In genomic region chr19:19662344-19662743, GRCh38 we compare ENCODE assay signal across 8 cellular contexts. TPM values are rescaled to one million over a fixed set of nuclear protein-coding genes. Genes with fewer than 3 reads are reported as not detected.
DNase-seq lines count a peak whose midpoint lies in the region; ATAC-seq, FAIRE-seq and TF ChIP-seq lines count a peak whose summit lies in the region.

No MANE protein-coding gene starts in this region.

- H3K4me1 ChIP-seq in ascending aorta (peaks cover 6 to 13% of the 10 kb centered on the region in 2 donors), HepG2 (ENCODE audit: insufficient read depth, low read length) (peaks cover 48% of the 10 kb centered on the region), transverse colon (peaks cover 7 to 24% (median 12%) of the 10 kb centered on the region in 4 donors)

- H3K4me2 ChIP-seq in HepG2 (ENCODE audit: low read depth, low read length) = peak overlapping the region; percentile 92

- H3K9ac ChIP-seq in HepG2 (ENCODE audit: insufficient read depth, low read depth, low read length) = peak overlapping the region; percentile 92

- no peaks in the 10 kb centered on the region for H3K9me3 Mint-ChIP-seq in activated T-cell treated with anti-CD3 and anti-CD28 coated beads, Interleukin-2, amount 50 U/mL, for 4 hours

- 0 out of 4 replicates have a peak, but pooled peaks of 1 of the 2 experiments have one; percentile 27 for TF ChIP-seq POLR2A in HepG2 (IDR thresholded peaks at IDR 0.05; ENCODE audit: insufficient read depth in 1 of 2, low read depth in 2 of 2, low read length in 2 of 2)
- TF ChIP-seq POLR2A in transverse colon (IDR thresholded peaks at IDR 0.05) = no peak

- H3K36me3 Mint-ChIP-seq in activated T-cell treated with anti-CD3 and anti-CD28 coated beads, Interleukin-2, amount 50 U/mL, for 4 hours (ENCODE audit: insufficient read depth) = peaks cover 18% of the 10 kb centered on the region

- no peak for DNase-seq in activated T-cell treated with anti-CD3 and anti-CD28 coated beads, Interleukin-2, amount 50 U/mL, for 4 hours
- no peak for DNase-seq in activated T-cell treated with anti-CD3 and anti-CD28 coated beads, Interleukin-2, amount 50 U/mL, for 1 hour
- no peak for DNase-seq in ascending aorta (ENCODE audit: low spot score in 2 of 2)
- DNase-seq in HepG2 (ENCODE audit: low spot score) = no peak
- no peak for DNase-seq in transverse colon
- DNase-seq in NK-92 (lab: John Stamatoyannopoulos, UW; ENCODE audit: unreplicated experiment) = no peak
- DNase-seq in COLO829 (ENCODE audit: low spot score) = no peak

- no peak for FAIRE-seq in HepG2 (lab: Jason Lieb, UNC)

- no peak overlapping the region for H3K27ac ChIP-seq in ascending aorta
- peak overlapping the region; percentile 97 for H3K27ac ChIP-seq in HepG2 (ENCODE audit: extremely low read length, insufficient read depth, low read length)
- peak overlapping the region; percentile 86 to 98 (median 90) for H3K27ac ChIP-seq in transverse colon

- no peaks in the 10 kb centered on the region for H3K27me3 ChIP-seq in ascending aorta
- no peaks in the 10 kb centered on the region; a peak in 1 of 5 replicates for H3K27me3 ChIP-seq in HepG2 (ENCODE audit: control insufficient read depth in 1 of 2, insufficient read depth in 2 of 2, low read length in 2 of 2)
- no peaks in the 10 kb centered on the region for H3K27me3 ChIP-seq in transverse colon

- WGBS in HepG2 (ENCODE audit: low lambda C conversion rate) = 40% methylated on average over 8 of the region's 8 CpGs
- 72 to 77% methylated on average over 2 to 8 of the region's 8 CpGs for WGBS in transverse colon (ENCODE audit: low coverage in 1 of 2), 2 donors

- no peak overlapping the region for H2AFZ ChIP-seq in HepG2 (ENCODE audit: low read length)

- intact Hi-C loops in ascending aorta (cut with DNase I) (loop anchor here (5.0 to 10.0 kb wide), 4 partner anchors 240 to 762 kb away; partner anchors contain the start of genes GATAD2A, ZNF682 and ZNF93), HepG2 (cut with micrococcal nuclease; ENCODE audit: unreplicated experiment) (loop anchor here (2.0 kb wide), 1 partner anchor 204 kb away; no protein-coding TSS in a partner anchor), transverse colon (cut with DNase I; ENCODE audit: low total_unique reads) (no loop called here)

- in situ Hi-C loops in HepG2 (cut with HindIII; ENCODE audit: extremely low pct_ligation_motif_present, low pct_unique_long_range_greater_than_20kb) = no loop called here
- in situ Hi-C loops in transverse colon (cut with MboI; ENCODE audit: low pct_ligation_motif_present in 1 of 4, low pct_unique_long_range_greater_than_20kb in 1 of 4, low sequenced_read_pairs in 3 of 4) = no loop called here

- no peak for ATAC-seq in activated T-cell treated with anti-CD3 and anti-CD28 coated beads, Interleukin-2, amount 50 U/mL, for 4 hours
- ATAC-seq in HepG2 (no peak), GM21717 (IDR thresholded peaks at IDR 0.05; ENCODE audit: unreplicated experiment) (no peak)

- TF ChIP-seq CTCF in ascending aorta (IDR thresholded peaks at IDR 0.05) (no peak), HepG2 (CRISPR knock-in tag; IDR thresholded peaks at IDR 0.05) (no peak), transverse colon (IDR thresholded peaks at IDR 0.05) (no peak)

- peaks cover 20% of the 10 kb centered on the region for H4K20me1 ChIP-seq in HepG2 (ENCODE audit: insufficient read depth, low read length)

- peak overlapping the region; percentile 80 to 92 for H3K4me3 ChIP-seq in ascending aorta
- H3K4me3 ChIP-seq in HepG2 (replicated peaks in 1 of 3; ENCODE audit: insufficient read depth in 1 of 3, low read depth in 2 of 3, low read length in 3 of 3) = peak overlapping the region; percentile 79 to 99 (median 95)
- H3K4me3 ChIP-seq in transverse colon = peak overlapping the region in 2 of 4 donors; percentile 70 to 94

- TF ChIP-seq RAD21 in HepG2 (CRISPR knock-in tag; IDR thresholded peaks at IDR 0.05) = no peak

- H3K36me3 ChIP-seq in ascending aorta = peaks cover 20 to 27% of the 10 kb centered on the region in 2 donors
- H3K36me3 ChIP-seq in HepG2 (replicated peaks in 1 of 2; ENCODE audit: control insufficient read depth in 1 of 2, insufficient read depth in 2 of 2, low read length in 2 of 2) = peaks cover 18 to 23% of the 10 kb centered on the region in 2 experiments; a peak in 4 of 5 replicates
- H3K36me3 ChIP-seq in transverse colon = peaks cover 0 to 19% (median 9%) of the 10 kb centered on the region in 4 donors

- peak overlapping the region; percentile 94 for H3K4me3 Mint-ChIP-seq in activated T-cell treated with anti-CD3 and anti-CD28 coated beads, Interleukin-2, amount 50 U/mL, for 4 hours

- no peak for TF ChIP-seq EP300 in HepG2 (IDR thresholded peaks at IDR 0.05; ENCODE audit: low read depth in 2 of 2, low read length in 2 of 2)
- TF ChIP-seq EP300 in HepG2 (CRISPR knock-in tag; IDR thresholded peaks at IDR 0.05; ENCODE audit: borderline replicate concordance) = no peak
- no peak for TF ChIP-seq EP300 in transverse colon (IDR thresholded peaks at IDR 0.05; ENCODE audit: low read depth)

- CTCF ChIA-PET in HepG2 (lab: Yijun Ruan, JAX; ENCODE audit: low intra/inter-chr PET ratio, low total read pairs) = no interaction called here

- H3K4me1 Mint-ChIP-seq in activated T-cell treated with anti-CD3 and anti-CD28 coated beads, Interleukin-2, amount 50 U/mL, for 4 hours (ENCODE audit: low read depth) = peaks cover 27% of the 10 kb centered on the region

- BruUV-seq in HepG2 (replicated peaks; lab: Mats Ljungman, UMichigan) = TSS peak; percentile 75

- H3K9me3 ChIP-seq in ascending aorta (no peaks in the 10 kb centered on the region), HepG2 (ENCODE audit: low read length) (no peaks in the 10 kb centered on the region), transverse colon (no peaks in the 10 kb centered on the region)

- POLR2A ChIA-PET in HepG2 (lab: Yijun Ruan, JAX) = interaction anchor here (1.0 to 1.6 kb wide), 2 partner anchors 114 to 203 kb away, joined by 3 to 5 read pairs; partner anchors contain the start of gene ZNF253

- H3K27me3 Mint-ChIP-seq in activated T-cell treated with anti-CD3 and anti-CD28 coated beads, Interleukin-2, amount 50 U/mL, for 4 hours (ENCODE audit: low read depth) = no peaks in the 10 kb centered on the region

- peaks cover 32% of the 10 kb centered on the region for H3K79me2 ChIP-seq in HepG2 (ENCODE audit: insufficient read depth, low read length)

RNA-seq across cellular contexts. Expression of gene ATP13A1, which starts 1.1 kb away (rescaled TPM):
- total RNA-seq in activated T-cell treated with anti-CD3 and anti-CD28 coated beads, Interleukin-2, amount 50 U/mL, for 4 hours = 100 to 1,000 TPM; 101 to 108 (median 102) TPM
- total RNA-seq in ascending aorta (161 TPM), HepG2 (2016; rRNA removed; fragmentation: Illumina TruSeq; extraction: Trizol) (9.8 and 23.2 TPM in 2 replicates), transverse colon (100 to 1,000 TPM; 112 to 929 (median 402) TPM)
- 8.5 and 9.9 TPM in 2 replicates for total RNA-seq in HepG2 (2016; cell fraction: cytosol; rRNA removed; fragmentation: Illumina TruSeq; extraction: Trizol; ENCODE audit: low read depth)
- 5.9 and 25.7 TPM in 2 replicates for total RNA-seq in HepG2 (2016; cell fraction: insoluble cytoplasmic fraction; rRNA removed; fragmentation: Illumina TruSeq; extraction: Trizol)
- 11.2 and 13.7 TPM in 2 replicates for total RNA-seq in HepG2 (2016; cell fraction: membrane; rRNA removed; fragmentation: Illumina TruSeq; extraction: Trizol)
- 38.0 and 41.5 TPM in 2 replicates for total RNA-seq in HepG2 (2016; cell fraction: nucleus; rRNA removed; fragmentation: Illumina TruSeq; extraction: Trizol)
- 41.0 and 41.7 TPM in 2 replicates for polyA plus RNA-seq in HepG2 (2011; rRNA removed)
- 10.1 and 16.3 TPM in 2 replicates for polyA plus RNA-seq in HepG2 (2011; cell fraction: cytosol; rRNA removed)
- polyA plus RNA-seq in HepG2 (2011; cell fraction: nucleus; rRNA removed) = 461 and 645 TPM in 2 replicates
- polyA plus RNA-seq in HepG2 (2012) = 25.9 and 38.7 TPM in 2 replicates
- polyA plus RNA-seq in HepG2 (2016; cell fraction: cytosol; fragmentation: Illumina TruSeq; extraction: Trizol; ENCODE audit: low read depth) = 4.4 and 5.2 TPM in 2 replicates
- 7.4 and 11.3 TPM in 2 replicates for polyA plus RNA-seq in HepG2 (2016; cell fraction: insoluble cytoplasmic fraction; fragmentation: Illumina TruSeq; extraction: Trizol; ENCODE audit: low read depth)
- 8.0 and 10.2 TPM in 2 replicates for polyA plus RNA-seq in HepG2 (2016; cell fraction: membrane; fragmentation: Illumina TruSeq; extraction: Trizol; ENCODE audit: low read depth)
- polyA plus RNA-seq in HepG2 (2016; cell fraction: nucleus; fragmentation: Illumina TruSeq; extraction: Trizol; ENCODE audit: insufficient read depth, low read depth) = 159 and 170 TPM in 2 replicates
- polyA minus RNA-seq in HepG2 (2011; rRNA and poly(A)+ RNA removed; ENCODE audit: low replicate concordance) = 80.6 and 93.0 TPM in 2 replicates
- polyA minus RNA-seq in HepG2 (2011; cell fraction: cytosol; rRNA and poly(A)+ RNA removed) = 18.7 and 21.6 TPM in 2 replicates
- polyA minus RNA-seq in HepG2 (2011; cell fraction: nucleus; rRNA and poly(A)+ RNA removed) = 57.6 and 63.4 TPM in 2 replicates

RNA-seq across cellular contexts. Expression of gene ZNF101, which starts 6.3 kb away (rescaled TPM):
- 10 to 100 TPM; 29.2 to 33.2 (median 29.4) TPM for total RNA-seq in activated T-cell treated with anti-CD3 and anti-CD28 coated beads, Interleukin-2, amount 50 U/mL, for 4 hours
- total RNA-seq in ascending aorta (1.3 TPM), HepG2 (2016; rRNA removed; fragmentation: Illumina TruSeq; extraction: Trizol) (28.9 and 35.3 TPM in 2 replicates), transverse colon (10 to 100 TPM in 3 of 4 donors, 1 to 10 TPM in 1; 6.8 to 16.8 (median 11.1) TPM)
- 5.8 and 9.2 TPM in 2 replicates for total RNA-seq in HepG2 (2016; cell fraction: cytosol; rRNA removed; fragmentation: Illumina TruSeq; extraction: Trizol; ENCODE audit: low read depth)
- total RNA-seq in HepG2 (2016; cell fraction: insoluble cytoplasmic fraction; rRNA removed; fragmentation: Illumina TruSeq; extraction: Trizol) = 30.1 and 36.1 TPM in 2 replicates
- 18.6 and 18.7 TPM in 2 replicates for total RNA-seq in HepG2 (2016; cell fraction: membrane; rRNA removed; fragmentation: Illumina TruSeq; extraction: Trizol)
- total RNA-seq in HepG2 (2016; cell fraction: nucleus; rRNA removed; fragmentation: Illumina TruSeq; extraction: Trizol) = 18.7 and 19.2 TPM in 2 replicates
- polyA plus RNA-seq in HepG2 (2011; rRNA removed) = 10.9 and 12.9 TPM in 2 replicates
- 5.0 and 7.2 TPM in 2 replicates for polyA plus RNA-seq in HepG2 (2011; cell fraction: cytosol; rRNA removed)
- 5.5 and 6.9 TPM in 2 replicates for polyA plus RNA-seq in HepG2 (2011; cell fraction: nucleus; rRNA removed)
- polyA plus RNA-seq in HepG2 (2012) = 7.8 and 8.8 TPM in 2 replicates
- 4.9 and 6.0 TPM in 2 replicates for polyA plus RNA-seq in HepG2 (2016; cell fraction: cytosol; fragmentation: Illumina TruSeq; extraction: Trizol; ENCODE audit: low read depth)
- 24.4 and 28.4 TPM in 2 replicates for polyA plus RNA-seq in HepG2 (2016; cell fraction: insoluble cytoplasmic fraction; fragmentation: Illumina TruSeq; extraction: Trizol; ENCODE audit: low read depth)
- polyA plus RNA-seq in HepG2 (2016; cell fraction: membrane; fragmentation: Illumina TruSeq; extraction: Trizol; ENCODE audit: low read depth) = 9.1 and 9.6 TPM in 2 replicates
- 23.5 and 25.1 TPM in 2 replicates for polyA plus RNA-seq in HepG2 (2016; cell fraction: nucleus; fragmentation: Illumina TruSeq; extraction: Trizol; ENCODE audit: insufficient read depth, low read depth)
- polyA minus RNA-seq in HepG2 (2011; rRNA and poly(A)+ RNA removed; ENCODE audit: low replicate concordance) = 4.7 and 7.8 TPM in 2 replicates
- 6.7 and 11.7 TPM in 2 replicates for polyA minus RNA-seq in HepG2 (2011; cell fraction: cytosol; rRNA and poly(A)+ RNA removed)
- 16.0 and 18.4 TPM in 2 replicates for polyA minus RNA-seq in HepG2 (2011; cell fraction: nucleus; rRNA and poly(A)+ RNA removed)

RNA-seq across cellular contexts. Expression of gene GMIP, which starts 18.9 kb away (rescaled TPM):
- 10 to 100 TPM; 38.7 to 43.4 (median 42.1) TPM for total RNA-seq in activated T-cell treated with anti-CD3 and anti-CD28 coated beads, Interleukin-2, amount 50 U/mL, for 4 hours
- total RNA-seq in ascending aorta (3.9 TPM), HepG2 (2016; rRNA removed; fragmentation: Illumina TruSeq; extraction: Trizol) (1.3 and 1.8 TPM in 2 replicates), transverse colon (10 to 100 TPM; 17.3 to 84.9 (median 27.2) TPM)
- 0.88 and 1.5 TPM in 2 replicates for total RNA-seq in HepG2 (2016; cell fraction: cytosol; rRNA removed; fragmentation: Illumina TruSeq; extraction: Trizol; ENCODE audit: low read depth)
- total RNA-seq in HepG2 (2016; cell fraction: insoluble cytoplasmic fraction; rRNA removed; fragmentation: Illumina TruSeq; extraction: Trizol) = 1.4 and 1.5 TPM in 2 replicates
- total RNA-seq in HepG2 (2016; cell fraction: membrane; rRNA removed; fragmentation: Illumina TruSeq; extraction: Trizol) = 0.80 and 1.5 TPM in 2 replicates
- 1.7 and 2.0 TPM in 2 replicates for total RNA-seq in HepG2 (2016; cell fraction: nucleus; rRNA removed; fragmentation: Illumina TruSeq; extraction: Trizol)
- 1.4 and 1.5 TPM in 2 replicates for polyA plus RNA-seq in HepG2 (2011; rRNA removed)
- 0.62 and 0.71 TPM in 2 replicates for polyA plus RNA-seq in HepG2 (2011; cell fraction: cytosol; rRNA removed)
- 16.5 and 21.4 TPM in 2 replicates for polyA plus RNA-seq in HepG2 (2011; cell fraction: nucleus; rRNA removed)
- 2.1 and 3.2 TPM in 2 replicates for polyA plus RNA-seq in HepG2 (2012)
- polyA plus RNA-seq in HepG2 (2016; cell fraction: cytosol; fragmentation: Illumina TruSeq; extraction: Trizol; ENCODE audit: low read depth) = 0.38 and 0.47 TPM in 2 replicates
- polyA plus RNA-seq in HepG2 (2016; cell fraction: insoluble cytoplasmic fraction; fragmentation: Illumina TruSeq; extraction: Trizol; ENCODE audit: low read depth) = 1.8 and 2.2 TPM in 2 replicates
- polyA plus RNA-seq in HepG2 (2016; cell fraction: membrane; fragmentation: Illumina TruSeq; extraction: Trizol; ENCODE audit: low read depth) = 0.83 and 0.98 TPM in 2 replicates
- 4.6 and 6.5 TPM in 2 replicates for polyA plus RNA-seq in HepG2 (2016; cell fraction: nucleus; fragmentation: Illumina TruSeq; extraction: Trizol; ENCODE audit: insufficient read depth, low read depth)
- 1.3 and 6.5 TPM in 2 replicates for polyA minus RNA-seq in HepG2 (2011; rRNA and poly(A)+ RNA removed; ENCODE audit: low replicate concordance)
- 0.79 and 2.2 TPM in 2 replicates for polyA minus RNA-seq in HepG2 (2011; cell fraction: cytosol; rRNA and poly(A)+ RNA removed)
- 2.4 and 3.0 TPM in 2 replicates for polyA minus RNA-seq in HepG2 (2011; cell fraction: nucleus; rRNA and poly(A)+ RNA removed)

RNA-seq across cellular contexts. Expression of gene LPAR2, which starts 34.3 kb away (rescaled TPM):
- total RNA-seq in activated T-cell treated with anti-CD3 and anti-CD28 coated beads, Interleukin-2, amount 50 U/mL, for 4 hours = 10 to 100 TPM in 2 of 3 donors, 1 to 10 TPM in 1; 9.4 to 15.1 (median 14.7) TPM
- total RNA-seq in ascending aorta = 0.75 TPM
- total RNA-seq in HepG2 (2016; rRNA removed; fragmentation: Illumina TruSeq; extraction: Trizol) = 0.72 and 0.86 TPM in 2 replicates
- not detected in 2 replicates for total RNA-seq in HepG2 (2016; cell fraction: cytosol; rRNA removed; fragmentation: Illumina TruSeq; extraction: Trizol; ENCODE audit: low read depth)
- total RNA-seq in HepG2 (2016; cell fraction: insoluble cytoplasmic fraction; rRNA removed; fragmentation: Illumina TruSeq; extraction: Trizol) = 0.27 and 0.82 TPM in 2 replicates
- 0.19 TPM in 1 of 2 replicates, not detected in the other for total RNA-seq in HepG2 (2016; cell fraction: membrane; rRNA removed; fragmentation: Illumina TruSeq; extraction: Trizol)
- 0.50 and 1.2 TPM in 2 replicates for total RNA-seq in HepG2 (2016; cell fraction: nucleus; rRNA removed; fragmentation: Illumina TruSeq; extraction: Trizol)
- polyA plus RNA-seq in HepG2 (2011; rRNA removed) = 3.6 TPM in 2 replicates
- polyA plus RNA-seq in HepG2 (2011; cell fraction: cytosol; rRNA removed) = 0.54 and 0.72 TPM in 2 replicates
- polyA plus RNA-seq in HepG2 (2011; cell fraction: nucleus; rRNA removed) = 37.6 and 51.5 TPM in 2 replicates
- 4.0 and 4.3 TPM in 2 replicates for polyA plus RNA-seq in HepG2 (2012)
- 0.12 and 0.14 TPM in 2 replicates for polyA plus RNA-seq in HepG2 (2016; cell fraction: cytosol; fragmentation: Illumina TruSeq; extraction: Trizol; ENCODE audit: low read depth)
- 0.24 and 0.39 TPM in 2 replicates for polyA plus RNA-seq in HepG2 (2016; cell fraction: insoluble cytoplasmic fraction; fragmentation: Illumina TruSeq; extraction: Trizol; ENCODE audit: low read depth)
- not detected in 2 replicates for polyA plus RNA-seq in HepG2 (2016; cell fraction: membrane; fragmentation: Illumina TruSeq; extraction: Trizol; ENCODE audit: low read depth)
- polyA plus RNA-seq in HepG2 (2016; cell fraction: nucleus; fragmentation: Illumina TruSeq; extraction: Trizol; ENCODE audit: insufficient read depth, low read depth) = 6.2 and 6.6 TPM in 2 replicates
- polyA minus RNA-seq in HepG2 (2011; rRNA and poly(A)+ RNA removed; ENCODE audit: low replicate concordance) = 1.3 and 4.7 TPM in 2 replicates
- polyA minus RNA-seq in HepG2 (2011; cell fraction: cytosol; rRNA and poly(A)+ RNA removed) = not detected in 2 replicates
- polyA minus RNA-seq in HepG2 (2011; cell fraction: nucleus; rRNA and poly(A)+ RNA removed) = 1.6 and 5.4 TPM in 2 replicates
- total RNA-seq in transverse colon = 10 to 100 TPM; 19.2 to 52.5 (median 32.6) TPM

RNA-seq across cellular contexts. Expression of gene PBX4, which starts 43.9 kb away (rescaled TPM):
- total RNA-seq in activated T-cell treated with anti-CD3 and anti-CD28 coated beads, Interleukin-2, amount 50 U/mL, for 4 hours = 10 to 100 TPM in 1 of 3 donors, 1 to 10 TPM in 2; 8.9 to 12.1 (median 9.2) TPM
- total RNA-seq in ascending aorta (not detected), HepG2 (2016; rRNA removed; fragmentation: Illumina TruSeq; extraction: Trizol) (not detected in 2 replicates), transverse colon (10 to 100 TPM in 1 of 4 donors, 1 to 10 TPM in 3; 1.9 to 11.9 (median 5.1) TPM)
- total RNA-seq in HepG2 (2016; cell fraction: cytosol; rRNA removed; fragmentation: Illumina TruSeq; extraction: Trizol; ENCODE audit: low read depth) = not detected in 2 replicates
- total RNA-seq in HepG2 (2016; cell fraction: insoluble cytoplasmic fraction; rRNA removed; fragmentation: Illumina TruSeq; extraction: Trizol) = not detected in 2 replicates
- not detected in 2 replicates for total RNA-seq in HepG2 (2016; cell fraction: membrane; rRNA removed; fragmentation: Illumina TruSeq; extraction: Trizol)
- total RNA-seq in HepG2 (2016; cell fraction: nucleus; rRNA removed; fragmentation: Illumina TruSeq; extraction: Trizol) = not detected in 2 replicates
- not detected in 2 replicates for polyA plus RNA-seq in HepG2 (2011; rRNA removed)
- not detected in 2 replicates for polyA plus RNA-seq in HepG2 (2011; cell fraction: cytosol; rRNA removed)
- polyA plus RNA-seq in HepG2 (2011; cell fraction: nucleus; rRNA removed) = not detected in 2 replicates
- not detected in 2 replicates for polyA plus RNA-seq in HepG2 (2012)
- polyA plus RNA-seq in HepG2 (2016; cell fraction: cytosol; fragmentation: Illumina TruSeq; extraction: Trizol; ENCODE audit: low read depth) = not detected in 2 replicates
- not detected in 2 replicates for polyA plus RNA-seq in HepG2 (2016; cell fraction: insoluble cytoplasmic fraction; fragmentation: Illumina TruSeq; extraction: Trizol; ENCODE audit: low read depth)
- not detected in 2 replicates for polyA plus RNA-seq in HepG2 (2016; cell fraction: membrane; fragmentation: Illumina TruSeq; extraction: Trizol; ENCODE audit: low read depth)
- polyA plus RNA-seq in HepG2 (2016; cell fraction: nucleus; fragmentation: Illumina TruSeq; extraction: Trizol; ENCODE audit: insufficient read depth, low read depth) = not detected in 2 replicates
- 2.6 TPM in 1 of 2 replicates, not detected in the other for polyA minus RNA-seq in HepG2 (2011; rRNA and poly(A)+ RNA removed; ENCODE audit: low replicate concordance)
- polyA minus RNA-seq in HepG2 (2011; cell fraction: cytosol; rRNA and poly(A)+ RNA removed) = not detected in 2 replicates
- polyA minus RNA-seq in HepG2 (2011; cell fraction: nucleus; rRNA and poly(A)+ RNA removed) = not detected in 2 replicates

Comparison
In these comparisons a context has a peak if more than half of its experiments do, and no peak if none do; other contexts are left out.
1. H3K27ac ChIP-seq: peak in HepG2 (single experiment) and transverse colon (4 of 4); none in ascending aorta (0 of 2).